In the genomic region with DNA sequence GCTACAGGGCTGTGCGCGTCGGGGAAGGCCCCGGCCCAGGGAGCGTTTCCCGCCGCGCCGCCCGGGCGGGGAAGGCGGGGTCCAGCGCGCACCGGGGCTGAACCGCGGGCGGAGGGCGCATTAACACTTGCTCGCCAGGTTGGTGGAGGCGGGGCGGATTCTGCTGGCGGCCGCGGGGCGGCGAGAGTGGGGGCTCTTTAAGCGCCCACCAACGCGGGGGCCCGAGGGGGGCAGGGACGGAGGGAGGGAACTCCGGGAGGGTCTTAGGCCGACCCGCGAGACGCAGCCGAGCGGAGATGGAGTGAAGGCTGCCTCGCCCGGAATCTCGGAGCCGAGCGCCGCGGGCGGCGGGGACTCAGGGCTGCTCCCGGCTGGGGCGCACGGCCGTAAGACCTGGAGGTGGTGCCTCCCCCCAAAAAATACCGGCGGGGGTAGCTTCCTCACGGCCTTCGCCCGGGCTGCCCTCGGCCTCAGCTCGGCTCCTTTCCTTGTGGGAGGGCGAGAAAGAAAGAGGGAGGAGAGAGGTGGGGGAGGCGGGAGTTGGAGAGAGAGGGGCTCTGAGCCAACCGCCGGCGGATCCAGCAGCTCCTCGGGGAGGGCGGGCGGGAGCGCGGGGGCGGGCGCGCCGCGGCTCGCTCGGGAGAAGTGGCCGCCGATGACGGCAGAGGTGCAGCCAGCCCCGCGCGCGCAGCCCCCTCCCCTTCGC, we compare ENCODE assay signal across 8 cellular contexts. TPM values are rescaled to one million over a fixed set of nuclear protein-coding genes. Genes with fewer than 3 reads are reported as not detected.
DNase-seq lines count a peak whose midpoint lies in the region; ATAC-seq lines count a peak whose summit lies in the region.

No MANE protein-coding gene starts in this region.

- peak overlapping the region; percentile 99 for H3K27ac ChIP-seq in stomach smooth muscle (ENCODE audit: low read length)

- no peak overlapping the region for H3K27ac Mint-ChIP-seq in activated CD4-positive, alpha-beta T cell treated with anti-CD3 and anti-CD28 coated beads, Interleukin-2, amount 10 ng/mL, durations not matched to agents 24 days and 14 days
- H3K27ac Mint-ChIP-seq in activated naive CD4-positive, alpha-beta T cell treated with anti-CD3 and anti-CD28 coated beads, Interleukin-2, amount 50 U/mL, for 72 hours, result no peak overlapping the region

- peak overlapping the region; percentile 75 for H3K4me3 Mint-ChIP-seq in activated CD4-positive, alpha-beta T cell treated with anti-CD3 and anti-CD28 coated beads, Interleukin-2, amount 10 ng/mL, durations not matched to agents 24 days and 14 days

- H3K36me3 ChIP-seq in stomach smooth muscle (ENCODE audit: control insufficient read depth in 2 of 2, insufficient read depth in 2 of 2, low read length in 2 of 2), result peaks cover 7 to 17% of the 10 kb centered on the region in 2 donors

- no peak for DNase-seq in activated CD4-positive, alpha-beta T cell treated with anti-CD3 and anti-CD28 coated beads, Interleukin-2, amount 10 ng/mL, durations not matched to agents 24 days and 14 days
- no peak for DNase-seq in activated CD4-positive, alpha-beta T cell treated with anti-CD3 and anti-CD28 coated beads, Interleukin-2, amount 50 U/mL, for 4 hours
- peak in 1 of 2 donors; percentile 21 for DNase-seq in activated naive CD4-positive, alpha-beta T cell treated with anti-CD3 and anti-CD28 coated beads, Interleukin-2, amount 50 U/mL, for 72 hours (ENCODE audit: low spot score in 2 of 2)
- DNase-seq in occipital lobe (lab: John Stamatoyannopoulos, UW) (no peak), NCI-H2196 treated with DMSO at 0.1 percent for 48 hours (lab: John Stamatoyannopoulos, UW; ENCODE audit: unreplicated experiment) (no peak)

- H3K4me1 ChIP-seq in stomach smooth muscle (ENCODE audit: control insufficient read depth, insufficient read depth, low read length), result peaks cover 35% of the 10 kb centered on the region

- intact Hi-C loops in activated CD4-positive, alpha-beta T cell treated with anti-CD3 and anti-CD28 coated beads, Interleukin-2, amount 10 ng/mL, durations not matched to agents 24 days and 14 days (cut with micrococcal nuclease), result loop anchor here (2.0 to 5.0 kb wide), 2 partner anchors 55 to 223 kb away; no protein-coding TSS in a partner anchor

- ATAC-seq in activated naive CD4-positive, alpha-beta T cell treated with anti-CD3 and anti-CD28 coated beads, Interleukin-2, amount 50 U/mL, for 72 hours, result peak; percentile 28 to 46
- ATAC-seq in GM21447 (IDR thresholded peaks at IDR 0.05; ENCODE audit: unreplicated experiment), result no peak

- peaks cover 0 to 2% of the 10 kb centered on the region in 2 donors for H3K27me3 ChIP-seq in stomach smooth muscle (ENCODE audit: control insufficient read depth in 1 of 2, insufficient read depth in 2 of 2, low read length in 2 of 2)

- peak overlapping the region; percentile 51; the same call in 1 of the 2 replicates for H3K4me3 ChIP-seq in iPS-18c (ENCODE audit: insufficient read depth, low read depth, low read length)
- peak overlapping the region; percentile 98 to 99 for H3K4me3 ChIP-seq in stomach smooth muscle (ENCODE audit: low read length in 2 of 2)

- H3K4me1 Mint-ChIP-seq in activated CD4-positive, alpha-beta T cell treated with anti-CD3 and anti-CD28 coated beads, Interleukin-2, amount 10 ng/mL, durations not matched to agents 24 days and 14 days, result peaks cover 21% of the 10 kb centered on the region

- H3K9ac ChIP-seq in stomach smooth muscle (ENCODE audit: low read length in 2 of 2), result peak overlapping the region; percentile 95 to 100

- peaks cover 4% of the 10 kb centered on the region for H3K36me3 Mint-ChIP-seq in activated CD4-positive, alpha-beta T cell treated with anti-CD3 and anti-CD28 coated beads, Interleukin-2, amount 10 ng/mL, durations not matched to agents 24 days and 14 days (ENCODE audit: low read depth)
- H3K36me3 Mint-ChIP-seq in activated naive CD4-positive, alpha-beta T cell treated with anti-CD3 and anti-CD28 coated beads, Interleukin-2, amount 50 U/mL, for 72 hours, result peaks cover 7 to 12% of the 10 kb centered on the region in 2 donors

- H3K27me3 Mint-ChIP-seq in activated CD4-positive, alpha-beta T cell treated with anti-CD3 and anti-CD28 coated beads, Interleukin-2, amount 10 ng/mL, durations not matched to agents 24 days and 14 days, result peaks cover 63% of the 10 kb centered on the region

- no peaks in the 10 kb centered on the region for H3K9me3 ChIP-seq in iPS-18c (ENCODE audit: control insufficient read depth, insufficient read depth, low read length)
- no peaks in the 10 kb centered on the region for H3K9me3 ChIP-seq in stomach smooth muscle (ENCODE audit: control insufficient read depth in 2 of 2, low read length in 2 of 2)

- H3K9me3 Mint-ChIP-seq in activated CD4-positive, alpha-beta T cell treated with anti-CD3 and anti-CD28 coated beads, Interleukin-2, amount 10 ng/mL, durations not matched to agents 24 days and 14 days, result no peaks in the 10 kb centered on the region
- no peaks in the 10 kb centered on the region for H3K9me3 Mint-ChIP-seq in activated naive CD4-positive, alpha-beta T cell treated with anti-CD3 and anti-CD28 coated beads, Interleukin-2, amount 50 U/mL, for 72 hours

RNA-seq across cellular contexts. Expression of gene FOXF1, which starts 0.4 kb away (rescaled TPM):
- total RNA-seq in activated CD4-positive, alpha-beta T cell treated with anti-CD3 and anti-CD28 coated beads, Interleukin-2, amount 10 ng/mL, durations not matched to agents 24 days and 14 days, result not detected in 2 replicates
- not detected for total RNA-seq in activated naive CD4-positive, alpha-beta T cell treated with anti-CD3 and anti-CD28 coated beads, Interleukin-2, amount 50 U/mL, for 72 hours
- total RNA-seq in occipital lobe, result 0.47 TPM

RNA-seq across cellular contexts. Expression of gene MTHFSD, which starts 45.1 kb away (rescaled TPM):
- total RNA-seq in activated CD4-positive, alpha-beta T cell treated with anti-CD3 and anti-CD28 coated beads, Interleukin-2, amount 10 ng/mL, durations not matched to agents 24 days and 14 days, result 27.2 and 29.1 TPM in 2 replicates
- 10 to 100 TPM; 20.5 to 21.8 TPM for total RNA-seq in activated naive CD4-positive, alpha-beta T cell treated with anti-CD3 and anti-CD28 coated beads, Interleukin-2, amount 50 U/mL, for 72 hours
- 10.3 TPM for total RNA-seq in occipital lobe

RNA-seq across cellular contexts. Expression of gene FOXC2, which starts 56.7 kb away (rescaled TPM):
- total RNA-seq in activated CD4-positive, alpha-beta T cell treated with anti-CD3 and anti-CD28 coated beads, Interleukin-2, amount 10 ng/mL, durations not matched to agents 24 days and 14 days, result not detected in 2 replicates
- total RNA-seq in activated naive CD4-positive, alpha-beta T cell treated with anti-CD3 and anti-CD28 coated beads, Interleukin-2, amount 50 U/mL, for 72 hours, result not detected
- total RNA-seq in occipital lobe, result 0.62 TPM
